7 cellular contexts compared by ENCODE assay signal in the genomic region with DNA sequence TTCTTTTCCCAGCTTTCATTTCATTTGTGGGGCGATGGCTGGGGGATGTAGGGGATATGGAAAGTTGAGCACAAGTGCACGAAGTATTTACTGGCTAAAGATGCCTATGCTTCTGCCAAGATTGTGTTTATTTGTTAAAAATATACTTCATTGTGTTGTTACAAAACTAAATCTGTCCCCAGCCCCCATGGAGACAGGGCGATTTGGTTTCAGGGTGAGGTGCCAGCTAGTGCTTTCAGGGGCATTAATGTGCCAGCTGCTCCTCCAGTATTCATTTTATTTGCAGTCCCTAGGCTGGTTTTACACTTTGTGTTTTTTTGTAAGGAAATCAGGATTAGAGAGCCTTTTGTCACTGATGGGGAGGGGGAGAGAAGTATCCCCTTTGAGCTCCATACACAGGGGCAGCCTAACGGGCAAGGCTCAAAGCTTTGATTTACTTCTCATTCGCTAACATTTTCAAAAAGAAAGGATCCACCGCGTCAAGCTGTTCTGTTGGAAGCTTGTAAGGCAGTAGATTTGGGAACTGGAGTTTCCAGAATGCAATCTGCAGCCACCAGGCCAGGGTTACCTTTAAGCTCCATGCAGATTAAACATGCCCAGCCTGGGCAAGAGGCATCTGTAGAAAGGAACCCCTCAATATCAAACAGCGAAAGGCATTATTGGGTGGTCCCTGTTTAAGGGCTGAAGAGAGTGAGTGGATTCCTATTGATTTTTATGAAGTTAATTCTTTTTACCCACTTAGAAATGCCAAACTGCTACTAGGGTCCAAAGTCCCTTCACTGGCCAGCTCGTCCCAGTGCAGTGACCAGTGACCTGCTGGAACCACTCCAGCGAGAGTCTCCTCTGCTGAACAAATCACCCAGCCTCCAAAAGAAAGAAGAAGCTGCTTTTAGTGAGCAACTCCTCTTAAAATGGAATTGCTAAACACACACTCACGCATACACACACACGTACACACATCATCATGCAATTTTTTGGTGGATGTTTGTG.
DNase-seq lines count a peak whose midpoint lies in the region; ATAC-seq and TF ChIP-seq lines count a peak whose summit lies in the region.

No MANE protein-coding gene starts in this region.

- POLR2A ChIA-PET in IMR-90 (lab: Charles Lee; ENCODE audit: unreplicated experiment), result no interaction called here

- in situ Hi-C loops in IMR-90 (cut with MboI; ENCODE audit: low sequenced_read_pairs), result no loop called here

- H3K9ac ChIP-seq in IMR-90 (ENCODE audit: low read depth, low read length) (peak overlapping the region; percentile 14; the same call in 1 of the 2 replicates), OCI-LY3 (ENCODE audit: low read length) (peak overlapping the region; percentile 80)

- H3K36me3 ChIP-seq in IMR-90 (ENCODE audit: control insufficient read depth, insufficient read depth, low read length) (no peaks in the 10 kb centered on the region), OCI-LY3 (replicated peaks; ENCODE audit: low read depth, low read length) (no peaks in the 10 kb centered on the region), right atrium auricular region (no peaks in the 10 kb centered on the region)

- TF ChIP-seq RAD21 in IMR-90 (IDR thresholded peaks at IDR 0.05; ENCODE audit: low read length), result no peak

- H3K4me1 ChIP-seq in IMR-90 (ENCODE audit: control insufficient read depth, insufficient read depth, low read length) (peaks cover 22% of the 10 kb centered on the region), OCI-LY3 (ENCODE audit: low read length) (peaks cover 64% of the 10 kb centered on the region), right atrium auricular region (peaks cover 0 to 49% of the 10 kb centered on the region in 2 donors)

- no peak overlapping the region for H2BK20ac ChIP-seq in IMR-90 (ENCODE audit: low read depth, low read length)

- intact Hi-C loops in IMR-90 (cut with micrococcal nuclease), result loop anchor here (2.0 kb wide), 1 partner anchor 357 kb away; no protein-coding TSS in a partner anchor

- no peaks in the 10 kb centered on the region for H3K79me2 ChIP-seq in OCI-LY3 (ENCODE audit: low read length)

- H2BK120ac ChIP-seq in IMR-90 (ENCODE audit: low read depth, low read length), result no peak overlapping the region

- H3K4me3 ChIP-seq in IMR-90 (ENCODE audit: insufficient read depth, low read depth, low read length) (no peak overlapping the region), OCI-LY3 (ENCODE audit: low read length) (peak overlapping the region; percentile 65), right atrium auricular region (no peak overlapping the region), skin epidermis (no peak overlapping the region)

- peak overlapping the region; percentile 49; the same call in 1 of the 2 replicates for H4K5ac ChIP-seq in IMR-90 (ENCODE audit: low read depth, low read length)

- no peak overlapping the region for H3K56ac ChIP-seq in IMR-90 (ENCODE audit: extremely low read depth, insufficient read depth, low read length)

- H4K8ac ChIP-seq in IMR-90 (ENCODE audit: low read depth in 2 of 2, low read length in 2 of 2), result peak overlapping the region; percentile 30 to 100; a peak in 3 of 4 replicates

- ATAC-seq in IMR-90 (ENCODE audit: low read depth) (no peak), HG03442 (IDR thresholded peaks at IDR 0.05; ENCODE audit: unreplicated experiment) (no peak), HG02678 (IDR thresholded peaks at IDR 0.05; ENCODE audit: unreplicated experiment) (no peak)

- no peak overlapping the region for H2BK5ac ChIP-seq in IMR-90 (ENCODE audit: low read depth, low read length, poor library complexity, severe bottlenecking)

- no peaks in the 10 kb centered on the region for H3K27me3 ChIP-seq in IMR-90 (ENCODE audit: control insufficient read depth, insufficient read depth, low read length)
- no peaks in the 10 kb centered on the region for H3K27me3 ChIP-seq in OCI-LY3 (ENCODE audit: low read depth, low read length)
- no peaks in the 10 kb centered on the region for H3K27me3 ChIP-seq in right atrium auricular region

- CTCF ChIA-PET in IMR-90 (lab: Yijun Ruan, JAX), result no interaction called here

- no peak overlapping the region for H3K14ac ChIP-seq in IMR-90 (replicated peaks; ENCODE audit: low read depth, low read length)

- no peak overlapping the region; the same call in 1 of the 2 replicates for H4K91ac ChIP-seq in IMR-90 (ENCODE audit: insufficient read depth, low read depth, low read length)

- no TSS peak for BruUV-seq in IMR-90 (replicated peaks; lab: Mats Ljungman, UMichigan)

- no peaks in the 10 kb centered on the region for H3K9me3 ChIP-seq in IMR-90 (ENCODE audit: control insufficient read depth, insufficient read depth, low read length)
- H3K9me3 ChIP-seq in OCI-LY3 (ENCODE audit: insufficient read depth, low read length), result no peaks in the 10 kb centered on the region
- H3K9me3 ChIP-seq in right atrium auricular region, result no peaks in the 10 kb centered on the region

- peak overlapping the region; percentile 24 for H2AFZ ChIP-seq in IMR-90 (replicated peaks; ENCODE audit: low read length, poor library complexity)
- H2AFZ ChIP-seq in OCI-LY3 (ENCODE audit: low read depth, low read length), result no peak overlapping the region

- H3K9me1 ChIP-seq in IMR-90 (ENCODE audit: insufficient read depth, low read length), result no peaks in the 10 kb centered on the region

- TF ChIP-seq POLR2A in IMR-90 (IDR thresholded peaks at IDR 0.05; ENCODE audit: low read depth, low read length), result no peak

- peak overlapping the region; percentile 63 for H3K4me2 ChIP-seq in IMR-90 (ENCODE audit: low read depth, low read length)
- H3K4me2 ChIP-seq in OCI-LY3 (ENCODE audit: low read length), result peak overlapping the region; percentile 85

- H3K18ac ChIP-seq in IMR-90 (ENCODE audit: low read depth, low read length), result peak overlapping the region; percentile 42

- no CpG with 5 or more reads among the region's 12 CpGs for WGBS in IMR-90 (ENCODE audit: extremely low coverage in 2 of 2, insufficient read length in 1 of 2), 2 experiments

- TF ChIP-seq CTCF in IMR-90 (conservative IDR thresholded peaks at IDR 0.05; ENCODE audit: low read depth, low read length), result no peak
- TF ChIP-seq CTCF in OCI-LY3 (IDR thresholded peaks at IDR 0.05; ENCODE audit: low read depth, low read length), result no peak
- no peak for TF ChIP-seq CTCF in right atrium auricular region (IDR thresholded peaks at IDR 0.05)

- no peak for DNase-seq in IMR-90
- DNase-seq in right atrium auricular region (ENCODE audit: low spot score), result peak; percentile 63
- no peak for DNase-seq in Kasumi-1 (lab: John Stamatoyannopoulos, UW)

- no peak overlapping the region for H3K23ac ChIP-seq in IMR-90 (ENCODE audit: low read depth, low read length)

- H4K20me1 ChIP-seq in IMR-90 (ENCODE audit: insufficient read depth, low read length) (no peaks in the 10 kb centered on the region), OCI-LY3 (ENCODE audit: insufficient read depth, low read length) (no peaks in the 10 kb centered on the region)

- dilution Hi-C loops in IMR-90 (cut with HindIII; ENCODE audit: low sequenced_read_pairs, unreplicated experiment), result no loop called here

- no peak overlapping the region for H2AK5ac ChIP-seq in IMR-90 (ENCODE audit: low read depth, low read length)

- H3K4ac ChIP-seq in IMR-90 (ENCODE audit: low read depth, low read length), result 0 out of 2 replicates have a peak overlapping the region, but pooled peaks have one; percentile 10

- H3K79me1 ChIP-seq in IMR-90 (ENCODE audit: low read depth in 1 of 2, low read length in 2 of 2), result no peaks in the 10 kb centered on the region

- H2AK9ac ChIP-seq in IMR-90 (replicated peaks; ENCODE audit: low read depth, low read length, poor library complexity), result no peak overlapping the region

- no peak overlapping the region for H2BK15ac ChIP-seq in IMR-90 (ENCODE audit: low read depth, low read length)

- H3K27ac ChIP-seq in IMR-90 (ENCODE audit: insufficient read depth, low read length), result peak overlapping the region; percentile 43; the same call in 1 of the 2 replicates
- peak overlapping the region; percentile 98 for H3K27ac ChIP-seq in OCI-LY3 (ENCODE audit: low read length)
- H3K27ac ChIP-seq in right atrium auricular region, result peak overlapping the region; percentile 81 to 82
- H3K27ac ChIP-seq in skin epidermis, result peak overlapping the region in 18 of 21 experiments; percentile 45 to 87 (median 74)

TF ChIP-seq in IMR-90, 13 proteins besides CTCF, POLR2A, EP300 and RAD21:
- TF ChIP-seq, protein P1, sequence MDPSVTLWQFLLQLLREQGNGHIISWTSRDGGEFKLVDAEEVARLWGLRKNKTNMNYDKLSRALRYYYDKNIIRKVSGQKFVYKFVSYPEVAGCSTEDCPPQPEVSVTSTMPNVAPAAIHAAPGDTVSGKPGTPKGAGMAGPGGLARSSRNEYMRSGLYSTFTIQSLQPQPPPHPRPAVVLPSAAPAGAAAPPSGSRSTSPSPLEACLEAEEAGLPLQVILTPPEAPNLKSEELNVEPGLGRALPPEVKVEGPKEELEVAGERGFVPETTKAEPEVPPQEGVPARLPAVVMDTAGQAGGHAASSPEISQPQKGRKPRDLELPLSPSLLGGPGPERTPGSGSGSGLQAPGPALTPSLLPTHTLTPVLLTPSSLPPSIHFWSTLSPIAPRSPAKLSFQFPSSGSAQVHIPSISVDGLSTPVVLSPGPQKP (IDR thresholded peaks at IDR 0.05; ENCODE audit: borderline replicate concordance, low read depth, low read length), result no peak
- TF ChIP-seq FOS (IDR thresholded peaks at IDR 0.05; ENCODE audit: low read depth, low read length) (no peak), NFE2L2 (IDR thresholded peaks at IDR 0.05; ENCODE audit: low read depth, low read length) (no peak), CEBPB (IDR thresholded peaks at IDR 0.05; ENCODE audit: low read depth, low read length) (no peak), MAFK (IDR thresholded peaks at IDR 0.05; ENCODE audit: low read depth, low read length) (no peak), MAZ (IDR thresholded peaks at IDR 0.05; ENCODE audit: borderline replicate concordance, low read depth, low read length) (no peak), MXI1 (IDR thresholded peaks at IDR 0.05; ENCODE audit: borderline replicate concordance, low read depth, low read length) (no peak), RCOR1 (IDR thresholded peaks at IDR 0.05; ENCODE audit: insufficient replicate concordance, low read length) (no peak), RFX5 (IDR thresholded peaks at IDR 0.05; ENCODE audit: low read depth, low read length) (no peak)
- TF ChIP-seq, protein P2, sequence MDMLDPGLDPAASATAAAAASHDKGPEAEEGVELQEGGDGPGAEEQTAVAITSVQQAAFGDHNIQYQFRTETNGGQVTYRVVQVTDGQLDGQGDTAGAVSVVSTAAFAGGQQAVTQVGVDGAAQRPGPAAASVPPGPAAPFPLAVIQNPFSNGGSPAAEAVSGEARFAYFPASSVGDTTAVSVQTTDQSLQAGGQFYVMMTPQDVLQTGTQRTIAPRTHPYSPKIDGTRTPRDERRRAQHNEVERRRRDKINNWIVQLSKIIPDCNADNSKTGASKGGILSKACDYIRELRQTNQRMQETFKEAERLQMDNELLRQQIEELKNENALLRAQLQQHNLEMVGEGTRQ (IDR thresholded peaks at IDR 0.05; ENCODE audit: low read depth, low read length), result no peak

Comparison
In these comparisons a context has a peak if more than half of its experiments do, and no peak if none do; other contexts are left out.
1. H3K27ac ChIP-seq: peak in every context shown above with its lines; median percentile 98 in OCI-LY3; 82 in right atrium auricular region; 74 in skin epidermis; 43 in IMR-90.